ENCODE assay signal across 25 cellular contexts in the genomic region with DNA sequence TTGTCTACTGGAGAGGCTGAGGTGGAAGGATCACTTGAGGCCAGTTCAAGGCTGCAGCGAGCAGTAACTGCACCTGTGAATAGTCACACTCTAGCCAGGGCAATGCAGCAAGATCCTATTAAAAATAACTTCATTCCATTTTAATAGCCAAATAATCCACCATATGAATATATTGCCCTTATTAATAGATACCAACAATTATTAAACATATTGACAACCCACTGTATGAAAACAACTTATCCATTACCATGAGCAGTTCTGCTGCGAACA. TPM values are rescaled to one million over a fixed set of nuclear protein-coding genes. Genes with fewer than 3 reads are reported as not detected.
"Had no signal": no experiment of that assay in that cellular context is flagged by ENCODE, and none has a peak within 500 bp of the region (broad histone marks: within the 10 kb centered on the region; RNA-seq: fewer than 3 reads in every experiment).

No MANE protein-coding gene starts in this region.

- H3K36me3 ChIP-seq: breast epithelium had no signal

- DNase-seq: activated CD4-positive, alpha-beta T cell treated with anti-CD3 and anti-CD28 coated beads, Interleukin-2, amount 50 U/mL, for 1 hour; activated CD4-positive, CD25-positive, alpha-beta regulatory T cell; activated effector memory CD4-positive, alpha-beta T cell treated with anti-CD3 and anti-CD28 coated beads, Interleukin-2, amount 50 U/mL, for 16 hours; activated naive CD4-positive, alpha-beta T cell treated with anti-CD3 and anti-CD28 coated beads, Interleukin-2, amount 50 U/mL, for 16 hours; activated T-cell treated with anti-CD3 and anti-CD28 coated beads, Interleukin-2, amount 50 U/mL, for 48 hours; cerebellar nuclear complex; effector CD4-positive, alpha-beta T cell; gastrocnemius medialis; head of caudate nucleus; left ventricle myocardium inferior; mucosa of descending colon; naive B cell; stimulated activated CD4-positive, alpha-beta T cell treated with anti-CD3 and anti-CD28 coated beads, Interleukin-4, amount 100 ng/mL, for 1 hour; stomach; T-helper 1 cell; T-helper 9 cell had no signal

- H3K4me3 ChIP-seq: ascending aorta, breast epithelium, gastrocnemius medialis, left ventricle myocardium inferior, mucosa of descending colon, smooth muscle cell, stomach, thoracic aorta, upper lobe of left lung had no signal

- H3K27me3 Mint-ChIP-seq: naive B cell had no signal

- H3K4me3 Mint-ChIP-seq: naive B cell had no signal

- ATAC-seq: esophagus mucosa, gastrocnemius medialis, mucosa of descending colon, sciatic nerve, SK-N-SH treated with all-trans-retinoic acid at 6 μM for 48 hours had no signal

- H3K9me3 ChIP-seq: ascending aorta, breast epithelium, gastrocnemius medialis, left ventricle myocardium inferior, mucosa of descending colon, stomach, thoracic aorta, upper lobe of left lung had no signal

- H3K9me3 Mint-ChIP-seq: naive B cell had no signal

- H3K4me1 ChIP-seq: ascending aorta, gastrocnemius medialis, left ventricle myocardium inferior, parathyroid adenoma had no signal

- H3K27ac ChIP-seq: ascending aorta, breast epithelium, gastrocnemius medialis, left ventricle myocardium inferior, parathyroid adenoma, stomach, thoracic aorta, upper lobe of left lung had no signal

- H3K27me3 ChIP-seq: ascending aorta, breast epithelium, gastrocnemius medialis, stomach, upper lobe of left lung had no signal

- H3K36me3 Mint-ChIP-seq: naive B cell had no signal

RNA-seq across cellular contexts. Expression of gene CEND1, which starts 23.0 kb away (rescaled TPM):
- total RNA-seq: ascending aorta, breast epithelium, esophagus mucosa, left ventricle myocardium inferior, sciatic nerve, smooth muscle cell, stomach, thoracic aorta, upper lobe of left lung had no signal
